Comparison of ENCODE assay signal across 8 cellular contexts in the genomic region with DNA sequence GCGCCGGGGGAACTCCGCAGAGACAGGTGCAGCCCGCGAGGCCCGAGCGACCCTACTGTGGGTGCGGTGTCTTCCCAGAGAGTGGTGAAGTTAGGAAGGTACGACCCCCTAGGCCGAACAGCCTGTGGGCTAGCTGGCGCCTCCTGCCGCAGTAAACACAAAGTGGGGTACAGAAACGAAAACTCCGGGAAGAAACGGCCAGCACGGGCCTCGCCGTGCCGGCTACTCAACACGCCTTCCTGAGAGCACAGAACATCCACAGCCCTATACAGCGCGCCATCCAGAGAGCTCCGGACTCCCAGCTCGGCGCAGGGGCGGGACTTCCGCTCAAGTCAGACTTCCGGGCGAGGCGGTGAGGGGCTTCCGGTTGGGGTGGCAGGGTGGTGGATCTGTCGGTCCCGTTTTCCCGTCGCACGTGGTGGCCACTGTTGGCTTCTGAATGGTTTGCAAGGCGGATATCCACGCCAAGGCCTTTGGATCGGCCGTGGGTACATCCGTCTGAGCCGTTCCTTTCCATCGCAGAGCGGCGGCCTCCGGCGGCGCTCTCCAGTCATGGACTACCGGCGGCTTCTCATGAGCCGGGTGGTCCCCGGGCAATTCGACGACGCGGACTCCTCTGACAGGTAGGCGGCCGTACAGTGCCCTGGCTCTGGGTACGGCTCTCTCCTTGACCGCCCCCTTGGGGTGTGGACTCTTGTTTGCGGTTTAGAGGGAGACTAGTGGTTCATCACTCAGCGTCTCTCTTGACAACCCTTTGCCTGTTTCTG. TPM values are rescaled to one million over a fixed set of nuclear protein-coding genes. Genes with fewer than 3 reads are reported as not detected.
DNase-seq lines count a peak whose midpoint lies in the region; ATAC-seq and TF ChIP-seq lines count a peak whose summit lies in the region.

Gene CAGE1, minus strand, starts transcription at position 292 of the 767 bp plus-strand sequence. CDS start 2,569 bp downstream, outside the sequence.
Gene RIOK1, plus strand, starts transcription at position 358 of the 767 bp plus-strand sequence. Its CDS starts 195 bp downstream, at position 553.

- H3K9me3 ChIP-seq in DOHH2 (ENCODE audit: control insufficient read depth, insufficient read depth, low read length) (no peaks in the 10 kb centered on the region), KOPT-K1 (ENCODE audit: insufficient read depth, low read length, poor library complexity, severe bottlenecking) (no peaks in the 10 kb centered on the region), Peyer's patch (no peaks in the 10 kb centered on the region), fibroblast of lung (ENCODE audit: control insufficient read depth, insufficient read depth, low read depth, low read length) (no peaks in the 10 kb centered on the region)
- H3K9me3 ChIP-seq in naive thymus-derived CD4-positive, alpha-beta T cell (ENCODE audit: control insufficient read depth in 2 of 3, low read length in 3 of 3): no peaks in the 10 kb centered on the region

- peaks cover 34% of the 10 kb centered on the region for H3K36me3 Mint-ChIP-seq in activated T-helper 1 cell treated with anti-CD3 and anti-CD28 coated beads, Interleukin-12 subunit alpha, Interleukin-12 subunit beta, Interleukin-2, Interleukin-4 antibody, amounts not matched to agents 30 ng/mL and 10 ng/mL and 1 ng/mL, durations not matched to agents 14 hours and 24 hours and 36 hours (ENCODE audit: low read depth)
- H3K36me3 Mint-ChIP-seq in naive thymus-derived CD4-positive, alpha-beta T cell: peaks cover 0 to 16% (median 11%) of the 10 kb centered on the region in 5 donors
- peaks cover 15% of the 10 kb centered on the region for H3K36me3 Mint-ChIP-seq in stimulated activated memory B cell treated with anti-CD40 and anti-IgM and Interleukin-4, amounts not matched to agents 10 μg/mL and 1 μg/mL and 100 μg/mL, for 72 hours

- no peaks in the 10 kb centered on the region for H3K9me2 ChIP-seq in DOHH2 (replicated peaks; ENCODE audit: control insufficient read depth, low read length)

- H3K9me3 Mint-ChIP-seq in activated T-helper 1 cell treated with anti-CD3 and anti-CD28 coated beads, Interleukin-12 subunit alpha, Interleukin-12 subunit beta, Interleukin-2, Interleukin-4 antibody, amounts not matched to agents 30 ng/mL and 10 ng/mL and 1 ng/mL, durations not matched to agents 14 hours and 24 hours and 36 hours: no peaks in the 10 kb centered on the region
- no peaks in the 10 kb centered on the region for H3K9me3 Mint-ChIP-seq in naive thymus-derived CD4-positive, alpha-beta T cell
- no peaks in the 10 kb centered on the region for H3K9me3 Mint-ChIP-seq in stimulated activated memory B cell treated with anti-CD40 and anti-IgM and Interleukin-4, amounts not matched to agents 10 μg/mL and 1 μg/mL and 100 μg/mL, for 72 hours

- POLR2A ChIA-PET in naive thymus-derived CD4-positive, alpha-beta T cell (lab: Charles Lee): interaction anchor here (0.8 to 2.0 kb wide), 12 partner anchors 12 to 713 kb away, joined by 3 to 12 read pairs (median 4); partner anchors contain the start of genes BLOC1S5, EEF1E1, SNRNP48 and SSR1

- peaks cover 53% of the 10 kb centered on the region for H3K4me1 Mint-ChIP-seq in activated T-helper 1 cell treated with anti-CD3 and anti-CD28 coated beads, Interleukin-12 subunit alpha, Interleukin-12 subunit beta, Interleukin-2, Interleukin-4 antibody, amounts not matched to agents 30 ng/mL and 10 ng/mL and 1 ng/mL, durations not matched to agents 14 hours and 24 hours and 36 hours (ENCODE audit: low read depth)
- peaks cover 31 to 56% (median 50%) of the 10 kb centered on the region in 7 donors for H3K4me1 Mint-ChIP-seq in naive thymus-derived CD4-positive, alpha-beta T cell
- peaks cover 42% of the 10 kb centered on the region for H3K4me1 Mint-ChIP-seq in stimulated activated memory B cell treated with anti-CD40 and anti-IgM and Interleukin-4, amounts not matched to agents 10 μg/mL and 1 μg/mL and 100 μg/mL, for 72 hours

- H3K4me2 ChIP-seq in DOHH2 (ENCODE audit: low read length) (peak within 1 kb of the TSS; percentile 81), fibroblast of lung (ENCODE audit: extremely low read depth, insufficient read depth, low read length) (peak within 1 kb of the TSS; percentile 98)

- intact Hi-C loops in activated T-helper 1 cell treated with anti-CD3 and anti-CD28 coated beads, Interleukin-12 subunit alpha, Interleukin-12 subunit beta, Interleukin-2, Interleukin-4 antibody, amounts not matched to agents 30 ng/mL and 10 ng/mL and 1 ng/mL, durations not matched to agents 14 hours and 24 hours and 36 hours (cut with micrococcal nuclease): loop anchor here (1.0 to 5.0 kb wide), 9 partner anchors 11 to 1046 kb away; partner anchors contain the start of genes BLOC1S5, EEF1E1, SLC35B3 and SNRNP48
- intact Hi-C loops in naive thymus-derived CD4-positive, alpha-beta T cell (cut with micrococcal nuclease): loop anchor here (1.0 to 10.0 kb wide), 12 partner anchors 76 to 1046 kb away; partner anchors contain the start of genes BLOC1S5 (in 2 of the 2), EEF1E1 (in 2 of the 2), SLC35B3 (in 2 of the 2) and SNRNP48 (in 2 of the 2)

- H3K4me3 ChIP-seq in DOHH2 (ENCODE audit: low read length) (peak within 1 kb of the TSS; percentile 78), Peyer's patch (peak within 1 kb of the TSS; percentile 47 to 79 (median 68)), fibroblast of lung (replicated peaks in 1 of 4; ENCODE audit: control extremely low read depth in 1 of 4, insufficient read depth in 1 of 4, low read depth in 3 of 4, low read length in 4 of 4) (peak within 1 kb of the TSS; percentile 91 to 97 (median 93))
- H3K4me3 ChIP-seq in naive thymus-derived CD4-positive, alpha-beta T cell (ENCODE audit: low read length): peak within 1 kb of the TSS; percentile 95

- H2AFZ ChIP-seq in fibroblast of lung (ENCODE audit: low read length): peak within 1 kb of the TSS; percentile 99

- H3K27ac Mint-ChIP-seq in activated T-helper 1 cell treated with anti-CD3 and anti-CD28 coated beads, Interleukin-12 subunit alpha, Interleukin-12 subunit beta, Interleukin-2, Interleukin-4 antibody, amounts not matched to agents 30 ng/mL and 10 ng/mL and 1 ng/mL, durations not matched to agents 14 hours and 24 hours and 36 hours: peak within 1 kb of the TSS; percentile 100
- peak within 1 kb of the TSS; percentile 96 to 100 (median 99) for H3K27ac Mint-ChIP-seq in naive thymus-derived CD4-positive, alpha-beta T cell
- H3K27ac Mint-ChIP-seq in stimulated activated memory B cell treated with anti-CD40 and anti-IgM and Interleukin-4, amounts not matched to agents 10 μg/mL and 1 μg/mL and 100 μg/mL, for 72 hours: peak within 1 kb of the TSS; percentile 94

- peak; percentile 85 to 92 for TF ChIP-seq POLR2A in Peyer's patch (IDR thresholded peaks at IDR 0.05)

- H4K20me1 ChIP-seq in DOHH2 (ENCODE audit: control insufficient read depth, insufficient read depth, low read depth, low read length): no peaks in the 10 kb centered on the region
- H4K20me1 ChIP-seq in fibroblast of lung (ENCODE audit: control insufficient read depth, extremely low read depth, insufficient read depth, low read length): no peaks in the 10 kb centered on the region

- no peaks in the 10 kb centered on the region for H3F3A ChIP-seq in DOHH2 (ENCODE audit: control insufficient read depth, insufficient read depth)

- H3K27me3 ChIP-seq in DOHH2 (ENCODE audit: control insufficient read depth, low read length): no peaks in the 10 kb centered on the region
- no peaks in the 10 kb centered on the region for H3K27me3 ChIP-seq in Peyer's patch
- H3K27me3 ChIP-seq in fibroblast of lung (ENCODE audit: control insufficient read depth, insufficient read depth, low read length): no peaks in the 10 kb centered on the region
- no peaks in the 10 kb centered on the region for H3K27me3 ChIP-seq in naive thymus-derived CD4-positive, alpha-beta T cell (ENCODE audit: control insufficient read depth in 2 of 2, insufficient read depth in 2 of 2, low read length in 2 of 2)

- peaks cover 49% of the 10 kb centered on the region for H3K79me2 ChIP-seq in DOHH2 (ENCODE audit: control insufficient read depth, low read length)
- H3K79me2 ChIP-seq in fibroblast of lung (ENCODE audit: control insufficient read depth, insufficient read depth, low read length): peaks cover 25% of the 10 kb centered on the region

- H3K4me3 Mint-ChIP-seq in activated T-helper 1 cell treated with anti-CD3 and anti-CD28 coated beads, Interleukin-12 subunit alpha, Interleukin-12 subunit beta, Interleukin-2, Interleukin-4 antibody, amounts not matched to agents 30 ng/mL and 10 ng/mL and 1 ng/mL, durations not matched to agents 14 hours and 24 hours and 36 hours: peak within 1 kb of the TSS; percentile 92
- H3K4me3 Mint-ChIP-seq in naive thymus-derived CD4-positive, alpha-beta T cell: peak within 1 kb of the TSS; percentile 87 to 97 (median 94)
- peak within 1 kb of the TSS; percentile 85 for H3K4me3 Mint-ChIP-seq in stimulated activated memory B cell treated with anti-CD40 and anti-IgM and Interleukin-4, amounts not matched to agents 10 μg/mL and 1 μg/mL and 100 μg/mL, for 72 hours

- H3K27me3 Mint-ChIP-seq in activated T-helper 1 cell treated with anti-CD3 and anti-CD28 coated beads, Interleukin-12 subunit alpha, Interleukin-12 subunit beta, Interleukin-2, Interleukin-4 antibody, amounts not matched to agents 30 ng/mL and 10 ng/mL and 1 ng/mL, durations not matched to agents 14 hours and 24 hours and 36 hours (ENCODE audit: insufficient read depth): no peaks in the 10 kb centered on the region
- H3K27me3 Mint-ChIP-seq in naive thymus-derived CD4-positive, alpha-beta T cell: no peaks in the 10 kb centered on the region
- H3K27me3 Mint-ChIP-seq in stimulated activated memory B cell treated with anti-CD40 and anti-IgM and Interleukin-4, amounts not matched to agents 10 μg/mL and 1 μg/mL and 100 μg/mL, for 72 hours: no peaks in the 10 kb centered on the region

- peak; percentile 95 for ATAC-seq in GM21825 (IDR thresholded peaks at IDR 0.05; ENCODE audit: unreplicated experiment)
- peak; percentile 94 for ATAC-seq in naive thymus-derived CD4-positive, alpha-beta T cell
- ATAC-seq in stimulated activated memory B cell treated with anti-CD40 and anti-IgM and Interleukin-4, amounts not matched to agents 10 μg/mL and 1 μg/mL and 100 μg/mL, for 72 hours: peak; percentile 99

- CTCF ChIA-PET in naive thymus-derived CD4-positive, alpha-beta T cell (lab: Charles Lee): interaction anchor here (0.5 to 1.4 kb wide), 6 partner anchors 38 to 373 kb away, joined by 3 to 4 read pairs (median 3); no protein-coding TSS in a partner anchor

- peak within 1 kb of the TSS; percentile 82 for H3K9ac ChIP-seq in fibroblast of lung (ENCODE audit: insufficient read depth, low read length)

- peak; percentile 95 to 98 (median 96) for DNase-seq in Peyer's patch
- peak; percentile 93 for DNase-seq in activated T-helper 1 cell treated with anti-CD3 and anti-CD28 coated beads, Interleukin-12 subunit alpha, Interleukin-12 subunit beta, Interleukin-2, Interleukin-4 antibody, amounts not matched to agents 30 ng/mL and 10 ng/mL and 1 ng/mL, durations not matched to agents 14 hours and 24 hours and 36 hours (ENCODE audit: low spot score)
- peak; percentile 93 to 95 for DNase-seq in fibroblast of lung (ENCODE audit: low read depth in 2 of 2)
- DNase-seq in naive thymus-derived CD4-positive, alpha-beta T cell: peak; percentile 92 to 96 (median 94)

- no peak for TF ChIP-seq CTCF in DOHH2 (IDR thresholded peaks at IDR 0.05; ENCODE audit: low read depth, low read length, poor library complexity, severe bottlenecking)
- peak in 3 of 6 experiments; percentile 29 to 30 (median 30) for TF ChIP-seq CTCF in Peyer's patch (IDR thresholded peaks at IDR 0.05)
- peak; percentile 1 to 13 for TF ChIP-seq CTCF in fibroblast of lung (conservative IDR thresholded peaks at IDR 0.05 in 1 of 2, IDR thresholded peaks at IDR 0.05 in 1 of 2; ENCODE audit: low read depth in 1 of 2, low read length in 2 of 2)

- H3K36me3 ChIP-seq in DOHH2 (ENCODE audit: control insufficient read depth, low read length): peaks cover 36% of the 10 kb centered on the region
- peaks cover 35% of the 10 kb centered on the region for H3K36me3 ChIP-seq in KOPT-K1 (ENCODE audit: insufficient read depth, low read length)
- peaks cover 0 to 15% (median 0%) of the 10 kb centered on the region in 3 donors for H3K36me3 ChIP-seq in Peyer's patch
- no peaks in the 10 kb centered on the region for H3K36me3 ChIP-seq in fibroblast of lung (ENCODE audit: control insufficient read depth, insufficient read depth, low read length)
- peaks cover 4 to 11% (median 5%) of the 10 kb centered on the region in 3 experiments for H3K36me3 ChIP-seq in naive thymus-derived CD4-positive, alpha-beta T cell (ENCODE audit: control insufficient read depth in 2 of 3, insufficient read depth in 3 of 3, low read length in 3 of 3)

- H3K27ac ChIP-seq in DOHH2 (ENCODE audit: low read depth, low read length) (peak within 1 kb of the TSS; percentile 84), KOPT-K1 (ENCODE audit: low read depth, low read length, poor library complexity, severe bottlenecking) (peak within 1 kb of the TSS; percentile 91), Peyer's patch (peak within 1 kb of the TSS; percentile 85 to 95 (median 91)), fibroblast of lung (ENCODE audit: insufficient read depth, low read length) (peak within 1 kb of the TSS; percentile 89)
- H3K27ac ChIP-seq in naive thymus-derived CD4-positive, alpha-beta T cell (ENCODE audit: low read depth, low read length): peak within 1 kb of the TSS; percentile 85

- H3K4me1 ChIP-seq in DOHH2 (ENCODE audit: control insufficient read depth, low read length): peaks cover 24% of the 10 kb centered on the region
- peaks cover 0 to 32% (median 5%) of the 10 kb centered on the region in 4 donors for H3K4me1 ChIP-seq in Peyer's patch
- peaks cover 4% of the 10 kb centered on the region for H3K4me1 ChIP-seq in fibroblast of lung (ENCODE audit: control insufficient read depth, extremely low read depth, insufficient read depth, low read length)
- H3K4me1 ChIP-seq in naive thymus-derived CD4-positive, alpha-beta T cell (ENCODE audit: control insufficient read depth in 2 of 2, insufficient read depth in 2 of 2, low read length in 2 of 2): peaks cover 20 to 21% of the 10 kb centered on the region in 2 donors

RNA-seq across cellular contexts. Expression of gene CAGE1, which starts in this region (rescaled TPM):
- total RNA-seq in Peyer's patch: not detected
- 0.13 and 0.20 TPM in 2 replicates for total RNA-seq in activated T-helper 1 cell treated with anti-CD3 and anti-CD28 coated beads, Interleukin-12 subunit alpha, Interleukin-12 subunit beta, Interleukin-2, Interleukin-4 antibody, amounts not matched to agents 30 ng/mL and 10 ng/mL and 1 ng/mL, durations not matched to agents 14 hours and 24 hours and 36 hours
- under 0.01 and 0.17 TPM in 2 replicates for total RNA-seq in fibroblast of lung
- polyA plus RNA-seq in fibroblast of lung: not detected in 2 replicates
- not detected in 2 replicates for polyA plus RNA-seq in fibroblast of lung (2012)
- not detected in 2 replicates for polyA minus RNA-seq in fibroblast of lung (ENCODE audit: low replicate concordance)
- total RNA-seq in naive thymus-derived CD4-positive, alpha-beta T cell: under 1 TPM; 0.16 to 0.48 (median 0.22) TPM
- under 1 TPM in 1 of 2 donors, not detected in 1; 0.06 TPM for polyA plus RNA-seq in naive thymus-derived CD4-positive, alpha-beta T cell

RNA-seq across cellular contexts. Expression of gene RIOK1, which starts in this region (rescaled TPM):
- total RNA-seq in Peyer's patch (10 to 100 TPM in 2 of 4 donors, 1 to 10 TPM in 2; 5.5 to 19.0 (median 10.1) TPM), fibroblast of lung (23.9 and 28.7 TPM in 2 replicates)
- total RNA-seq in activated T-helper 1 cell treated with anti-CD3 and anti-CD28 coated beads, Interleukin-12 subunit alpha, Interleukin-12 subunit beta, Interleukin-2, Interleukin-4 antibody, amounts not matched to agents 30 ng/mL and 10 ng/mL and 1 ng/mL, durations not matched to agents 14 hours and 24 hours and 36 hours: 61.4 and 67.2 TPM in 2 replicates
- 11.9 and 13.6 TPM in 2 replicates for polyA plus RNA-seq in fibroblast of lung
- polyA plus RNA-seq in fibroblast of lung (2012): 13.5 and 15.7 TPM in 2 replicates
- polyA minus RNA-seq in fibroblast of lung (ENCODE audit: low replicate concordance): 11.1 and 18.9 TPM in 2 replicates
- total RNA-seq in naive thymus-derived CD4-positive, alpha-beta T cell: 10 to 100 TPM; 24.4 to 39.9 (median 27.6) TPM
- polyA plus RNA-seq in naive thymus-derived CD4-positive, alpha-beta T cell: 10 to 100 TPM; 17.2 to 20.9 TPM

Comparison
In these comparisons a context has a peak if more than half of its experiments do, and no peak if none do; other contexts are left out.
1. Peak in every context shown above with its lines: DNase-seq, ATAC-seq, H3K4me3 ChIP-seq and H3K27ac ChIP-seq.